11 cellular contexts compared by ENCODE assay signal in the genomic region with DNA sequence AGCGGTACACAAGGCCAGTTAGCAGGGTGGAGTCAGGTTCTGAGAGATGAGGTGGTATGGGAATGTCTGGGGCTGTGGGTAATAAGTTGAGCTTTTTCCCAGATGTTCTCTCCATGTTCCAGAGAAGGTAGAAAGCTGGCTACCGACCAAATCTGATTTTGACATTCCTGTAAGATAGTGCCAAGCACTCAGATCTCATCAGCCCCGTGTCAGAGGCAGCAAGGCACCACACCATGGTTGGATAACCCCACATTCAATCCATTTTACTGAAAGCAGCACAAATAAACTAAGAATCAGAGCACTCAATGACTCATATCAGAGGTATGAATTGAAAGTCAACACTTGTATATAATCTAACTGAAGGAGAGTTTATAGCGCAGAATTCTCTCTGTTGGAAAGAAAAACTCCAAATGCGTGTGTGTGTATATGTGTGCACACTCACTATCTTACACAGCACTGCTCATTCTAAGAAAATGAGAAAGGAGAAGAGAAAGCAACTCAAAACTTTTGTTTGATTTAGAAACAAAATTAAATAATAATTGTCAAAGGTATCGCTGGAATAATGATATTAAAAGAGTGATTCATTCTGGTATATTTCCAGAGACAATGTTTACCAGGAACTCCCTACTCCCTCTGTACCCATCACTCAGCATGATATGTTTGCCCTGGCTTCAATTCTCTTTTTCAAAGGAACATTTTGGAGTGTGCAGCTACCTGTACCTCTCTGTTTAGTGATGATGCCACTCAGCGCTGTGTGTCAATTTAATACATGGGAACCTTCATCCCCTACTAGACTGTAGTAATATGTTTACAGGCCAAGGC.
DNase-seq lines count a peak whose midpoint lies in the region; ATAC-seq and TF ChIP-seq lines count a peak whose summit lies in the region.
"Had no signal": no experiment of that assay in that cellular context is flagged by ENCODE, and none has a peak within 500 bp of the region (broad histone marks: within the 10 kb centered on the region; RNA-seq: fewer than 3 reads in every experiment).

No MANE protein-coding gene starts in this region.

- H3K27me3 ChIP-seq in GM23248 (replicated peaks; ENCODE audit: insufficient read depth) (no peaks in the 10 kb centered on the region), GM23338 (ENCODE audit: insufficient read depth) (no peaks in the 10 kb centered on the region)

- no peak overlapping the region for H3K4me3 Mint-ChIP-seq in activated CD8-positive, alpha-beta memory T cell treated with anti-CD3 and anti-CD28 coated beads, Interleukin-2, amount 10 ng/mL, durations not matched to agents 7 days and 5 days
- no peak overlapping the region for H3K4me3 Mint-ChIP-seq in GM23338

- no peak overlapping the region for H3K9ac ChIP-seq in GM23248

- no peaks in the 10 kb centered on the region for H3K27me3 Mint-ChIP-seq in activated CD8-positive, alpha-beta memory T cell treated with anti-CD3 and anti-CD28 coated beads, Interleukin-2, amount 10 ng/mL, durations not matched to agents 7 days and 5 days
- H3K27me3 Mint-ChIP-seq in GM23338 (ENCODE audit: insufficient read depth, low read depth, poor library complexity) = peaks cover 14% of the 10 kb centered on the region

- DNase-seq in A172 (ENCODE audit: low spot score) (peak; percentile 87), GM23248 (peak; percentile 23), islet precursor cell (peak; percentile 23), caudate nucleus (lab: John Stamatoyannopoulos, UW) (no peak), NCI-H1105 treated with DMSO at 0.1 percent for 48 hours (lab: John Stamatoyannopoulos, UW) (no peak), activated gamma-delta T cell (lab: John Stamatoyannopoulos, UW) (no peak), GM23338 (ENCODE audit: low spot score) (no peak)
- peak; percentile 43 for DNase-seq in activated CD8-positive, alpha-beta memory T cell treated with anti-CD3 and anti-CD28 coated beads, Interleukin-2, amount 10 ng/mL, durations not matched to agents 7 days and 5 days
- DNase-seq: C1 segment of cervical spinal cord, NCI-H510A treated with DMSO at 0.1 percent for 48 hours, spleen had no signal

- no peak overlapping the region for H2AFZ ChIP-seq in GM23248
- H2AFZ ChIP-seq in GM23338 = no peak overlapping the region

- peak overlapping the region; percentile 53 for H3K27ac Mint-ChIP-seq in activated CD8-positive, alpha-beta memory T cell treated with anti-CD3 and anti-CD28 coated beads, Interleukin-2, amount 10 ng/mL, durations not matched to agents 7 days and 5 days
- no peak overlapping the region for H3K27ac Mint-ChIP-seq in GM23338

- H3K36me3 ChIP-seq in GM23248 (ENCODE audit: low read depth) (no peaks in the 10 kb centered on the region), GM23338 (ENCODE audit: insufficient read depth) (no peaks in the 10 kb centered on the region)
- H3K36me3 ChIP-seq: spleen had no signal

- H3K9me2 ChIP-seq in GM23248 (ENCODE audit: insufficient read depth) (no peaks in the 10 kb centered on the region), GM23338 (ENCODE audit: insufficient read depth) (0 out of 2 replicates have a peak, but pooled peaks cover 3% of the 10 kb centered on the region)

- CTCF ChIA-PET in activated CD8-positive, alpha-beta memory T cell treated with anti-CD3 and anti-CD28 coated beads, Interleukin-2, amount 10 ng/mL, durations not matched to agents 7 days and 5 days (lab: Charles Lee) = no interaction called here

- H4K20me1 ChIP-seq in GM23248 (ENCODE audit: insufficient read depth) (no peaks in the 10 kb centered on the region), GM23338 (replicated peaks; ENCODE audit: insufficient read depth) (no peaks in the 10 kb centered on the region)

- no peaks in the 10 kb centered on the region for H3K9me3 Mint-ChIP-seq in activated CD8-positive, alpha-beta memory T cell treated with anti-CD3 and anti-CD28 coated beads, Interleukin-2, amount 10 ng/mL, durations not matched to agents 7 days and 5 days (ENCODE audit: low read depth)
- H3K9me3 Mint-ChIP-seq in GM23338 = peaks cover 3% of the 10 kb centered on the region; the same call in 2 of the 3 replicates

- ATAC-seq in activated CD8-positive, alpha-beta memory T cell treated with anti-CD3 and anti-CD28 coated beads, Interleukin-2, amount 10 ng/mL, durations not matched to agents 7 days and 5 days = no peak
- no peak for ATAC-seq in GM23338

- WGBS in GM23248 (ENCODE audit: low coverage in 1 of 2, low lambda C conversion rate in 2 of 2, missing lambda C conversion rate in 2 of 2), 2 experiments = 73 to 77% methylated on average over 7 of the region's 7 CpGs

- no peak overlapping the region for H3K4me2 ChIP-seq in GM23248 (ENCODE audit: unreplicated experiment)
- no peak overlapping the region for H3K4me2 ChIP-seq in GM23338

- H3K79me2 ChIP-seq in GM23248 (ENCODE audit: insufficient read depth) = no peaks in the 10 kb centered on the region
- H3K79me2 ChIP-seq in GM23338 (replicated peaks; ENCODE audit: insufficient read depth) = no peaks in the 10 kb centered on the region

- peaks cover 26% of the 10 kb centered on the region for H3K36me3 Mint-ChIP-seq in activated CD8-positive, alpha-beta memory T cell treated with anti-CD3 and anti-CD28 coated beads, Interleukin-2, amount 10 ng/mL, durations not matched to agents 7 days and 5 days
- H3K36me3 Mint-ChIP-seq in GM23338 (ENCODE audit: low read depth) = peaks cover 5% of the 10 kb centered on the region; the same call in 1 of the 3 replicates

- TF ChIP-seq CTCF in GM23338 (conservative IDR thresholded peaks at IDR 0.05; ENCODE audit: low read depth in 2 of 2) = no peak

- no peaks in the 10 kb centered on the region for H3K9me3 ChIP-seq in GM23248 (ENCODE audit: low read depth)
- H3K9me3 ChIP-seq: spleen had no signal

- H3K27ac ChIP-seq in GM23248 (no peak overlapping the region), caudate nucleus (ENCODE audit: low read depth, low read length) (no peak overlapping the region), GM23338 (ENCODE audit: low read depth) (no peak overlapping the region)
- H3K27ac ChIP-seq: spleen had no signal

- in situ Hi-C loops in GM23248 (cut with MboI) = no loop called here

- H3K4me1 Mint-ChIP-seq in activated CD8-positive, alpha-beta memory T cell treated with anti-CD3 and anti-CD28 coated beads, Interleukin-2, amount 10 ng/mL, durations not matched to agents 7 days and 5 days = peaks cover 95% of the 10 kb centered on the region
- H3K4me1 Mint-ChIP-seq in GM23338 = peaks cover 8% of the 10 kb centered on the region; the same call in 2 of the 3 replicates

- H3F3A ChIP-seq in GM23248 (ENCODE audit: insufficient read depth) (0 out of 2 replicates have a peak, but pooled peaks cover 2% of the 10 kb centered on the region), GM23338 (replicated peaks; ENCODE audit: low read depth) (no peaks in the 10 kb centered on the region)

- H3K4me3 ChIP-seq in GM23248 = no peak overlapping the region
- no peak overlapping the region for H3K4me3 ChIP-seq in GM23338
- H3K4me3 ChIP-seq: spleen had no signal

- H3K4me1 ChIP-seq in GM23248 (ENCODE audit: insufficient read depth) = 0 out of 2 replicates have a peak, but pooled peaks cover 6% of the 10 kb centered on the region
- 0 out of 2 replicates have a peak, but pooled peaks cover 3% of the 10 kb centered on the region for H3K4me1 ChIP-seq in GM23338 (ENCODE audit: insufficient read depth)

Comparison
In these comparisons a context has a peak if more than half of its experiments do, and no peak if none do; other contexts are left out.
1. DNase-seq: peak in A172 (single experiment), GM23248 (single experiment), activated CD8-positive, alpha-beta memory T cell treated with anti-CD3 and anti-CD28 coated beads, Interleukin-2, amount 10 ng/mL, durations not matched to agents 7 days and 5 days (single experiment) and islet precursor cell (single experiment); none in caudate nucleus (0 of 61), NCI-H1105 treated with DMSO at 0.1 percent for 48 hours (single experiment), activated gamma-delta T cell (single experiment) and GM23338 (single experiment).